1 cellular context compared by ENCODE assay signal in genomic region chr3:11045536-11045935, GRCh38.
TF ChIP-seq lines count a peak whose summit lies in the region.

No MANE protein-coding gene starts in this region.

TF ChIP-seq in HepG2, 621 proteins besides CTCF, POLR2A, EP300 and RAD21:
- TF ChIP-seq BCLAF1 (IDR thresholded peaks at IDR 0.05) (no peak), ELF1 (CRISPR knock-in tag; IDR thresholded peaks at IDR 0.05) (no peak), IKZF1 (IDR thresholded peaks at IDR 0.05) (no peak), MTF2 (CRISPR knock-in tag; IDR thresholded peaks at IDR 0.05; ENCODE audit: borderline replicate concordance) (no peak), TOPORS (CRISPR knock-in tag; IDR thresholded peaks at IDR 0.05) (no peak)
